1 cellular context compared by ENCODE assay signal in the genomic region with DNA sequence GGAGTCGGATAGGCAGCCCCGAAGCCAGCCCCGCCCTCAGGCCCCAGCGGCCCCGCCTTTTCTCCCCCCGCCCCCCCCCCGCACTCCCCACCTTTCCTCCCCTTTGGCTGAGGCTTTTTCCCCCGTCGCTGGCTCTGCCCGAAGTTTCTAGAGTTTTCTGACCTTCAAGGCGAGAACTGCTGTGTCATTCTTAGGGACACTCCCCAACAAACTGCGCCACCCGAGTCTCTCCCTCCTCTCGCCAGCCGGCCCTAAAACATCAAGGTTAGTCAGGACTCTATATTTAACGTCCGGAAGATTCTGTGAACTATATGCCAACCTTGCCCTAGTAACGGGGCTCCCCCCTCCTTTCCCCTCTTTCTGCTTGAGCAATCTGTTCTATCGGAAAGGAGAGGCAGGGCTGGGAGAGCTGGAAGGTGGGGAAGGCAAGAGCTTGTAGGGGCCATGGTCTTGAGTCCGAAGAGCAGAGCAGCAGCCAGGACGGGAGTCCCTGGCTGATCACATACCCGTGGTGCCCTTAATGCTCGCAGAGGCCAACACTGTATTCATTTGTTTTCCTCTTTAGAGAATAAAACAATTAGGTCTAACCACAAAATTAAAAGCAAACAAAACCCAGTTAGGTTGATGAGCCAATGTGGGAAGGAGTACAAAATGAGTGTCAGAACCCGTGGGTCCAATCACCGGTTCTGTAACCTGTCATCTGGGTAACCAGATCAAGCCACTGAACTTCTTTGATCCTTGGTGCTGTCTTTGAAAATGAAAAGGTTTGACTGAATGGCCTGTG.
TF ChIP-seq lines count a peak whose summit lies in the region.

No MANE protein-coding gene starts in this region.

TF ChIP-seq in GM23338, 12 proteins besides CTCF, POLR2A, EP300 and RAD21:
- TF ChIP-seq EZH2phosphoT487 (IDR thresholded peaks at IDR 0.05; ENCODE audit: unreplicated experiment), result no peak
- peak; percentile 54 for TF ChIP-seq POLR2AphosphoS5 (IDR thresholded peaks at IDR 0.05; ENCODE audit: low read depth)
